Comparison of ENCODE assay signal across 15 cellular contexts in the genomic region with DNA sequence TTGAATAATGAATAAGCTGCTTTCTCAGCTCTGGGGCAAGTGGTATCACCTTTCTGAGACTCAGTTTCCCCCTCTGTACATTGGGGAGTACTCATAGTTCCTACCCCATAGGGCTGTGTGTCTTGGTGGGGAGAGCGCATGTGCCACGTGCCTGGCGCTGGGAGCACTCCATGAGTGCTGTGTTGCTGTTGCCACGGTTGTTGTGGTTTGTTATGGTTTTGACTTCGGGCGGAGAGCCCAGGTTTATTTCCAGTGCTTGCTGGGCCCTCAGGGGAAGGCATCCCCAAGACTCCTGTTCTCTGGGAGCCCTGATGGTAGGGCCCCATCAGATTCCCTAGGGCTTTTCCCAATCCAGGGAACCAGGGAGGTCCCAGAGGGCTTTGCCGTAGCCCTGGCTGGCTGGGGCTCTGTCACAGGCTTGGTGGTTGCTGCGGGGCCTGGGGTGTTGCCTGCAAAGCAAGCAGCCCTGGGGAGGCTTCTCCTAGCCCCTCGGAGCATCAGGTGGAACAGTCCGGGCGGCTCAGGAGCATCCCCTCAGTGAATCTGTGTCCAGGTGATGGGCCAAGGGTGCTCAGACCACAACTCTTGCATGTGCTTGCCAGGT. TPM values are rescaled to one million over a fixed set of nuclear protein-coding genes. Genes with fewer than 3 reads are reported as not detected.
A peak's percentile ranks its signal among the peaks of the same experiment; 100 is the strongest.
DNase-seq lines count a peak whose midpoint lies in the region; ATAC-seq, FAIRE-seq and TF ChIP-seq lines count a peak whose summit lies in the region.
"Had no signal": no experiment of that assay in that cellular context is flagged by ENCODE, and none has a peak within 500 bp of the region (broad histone marks: within the 10 kb centered on the region; RNA-seq: fewer than 3 reads in every experiment).

No MANE protein-coding gene starts in this region.

- H3K79me2 ChIP-seq in PC-9 (ENCODE audit: low read depth) (peaks cover 20% of the 10 kb centered on the region; the same call in 1 of the 2 replicates), endothelial cell of umbilical vein (ENCODE audit: control insufficient read depth, insufficient read depth, low read length) (peaks cover 98% of the 10 kb centered on the region), osteoblast (ENCODE audit: insufficient read depth, low read length) (peaks cover 97% of the 10 kb centered on the region)

- CTCF ChIA-PET in activated CD8-positive, alpha-beta memory T cell treated with anti-CD3 and anti-CD28 coated beads, Interleukin-2, amount 10 ng/mL, durations not matched to agents 7 days and 5 days (lab: Charles Lee) = interaction anchor here (1.0 to 4.3 kb wide), 7 partner anchors 11 to 27 kb away, joined by 3 to 31 read pairs (median 4); a partner anchor contains a TSS
- CTCF ChIA-PET in PC-9 (lab: Charles Lee) = no interaction called here
- CTCF ChIA-PET in endothelial cell of umbilical vein (lab: Charles Lee) = interaction anchor here (1.1 to 3.4 kb wide), 3 partner anchors 11 to 27 kb away, joined by 4 to 30 read pairs (median 7); no protein-coding TSS in a partner anchor

- no peaks in the 10 kb centered on the region for H3K9me1 ChIP-seq in endothelial cell of umbilical vein (replicated peaks; ENCODE audit: control insufficient read depth, extremely low read depth, insufficient read depth, low read length)

- H3K27me3 ChIP-seq in PC-9 (ENCODE audit: insufficient read depth, low read depth) (no peaks in the 10 kb centered on the region), endothelial cell of umbilical vein (ENCODE audit: control insufficient read depth in 2 of 2, insufficient read depth in 2 of 2, low read length in 2 of 2) (no peaks in the 10 kb centered on the region), osteoblast (ENCODE audit: insufficient read depth, low read length) (no peaks in the 10 kb centered on the region)
- H3K27me3 ChIP-seq: dorsolateral prefrontal cortex, gastroesophageal sphincter had no signal

- H3K27me3 Mint-ChIP-seq in activated CD8-positive, alpha-beta memory T cell treated with anti-CD3 and anti-CD28 coated beads, Interleukin-2, amount 10 ng/mL, durations not matched to agents 7 days and 5 days = no peaks in the 10 kb centered on the region

- peak overlapping the region; percentile 68 for H3K4me2 ChIP-seq in PC-9
- no peak overlapping the region for H3K4me2 ChIP-seq in endothelial cell of umbilical vein (ENCODE audit: insufficient read depth, low read length)
- no peak overlapping the region for H3K4me2 ChIP-seq in osteoblast (ENCODE audit: insufficient read depth, low read length)

- peaks cover 16% of the 10 kb centered on the region for H3F3A ChIP-seq in PC-9 (ENCODE audit: insufficient read depth, low read depth)

- H4K20me1 ChIP-seq in PC-9 (ENCODE audit: insufficient read depth) (no peaks in the 10 kb centered on the region), endothelial cell of umbilical vein (replicated peaks; ENCODE audit: control insufficient read depth, extremely low read depth, insufficient read depth, low read length) (peaks cover 3% of the 10 kb centered on the region), osteoblast (ENCODE audit: insufficient read depth, low read length) (peaks cover 70% of the 10 kb centered on the region)

- H3K36me3 ChIP-seq in PC-9 (ENCODE audit: low read depth) = no peaks in the 10 kb centered on the region
- H3K36me3 ChIP-seq in endothelial cell of umbilical vein (ENCODE audit: control insufficient read depth in 2 of 2, extremely low read depth in 1 of 2, insufficient read depth in 2 of 2, low read length in 2 of 2) = peaks cover 10 to 29% of the 10 kb centered on the region in 2 experiments
- peaks cover 40% of the 10 kb centered on the region for H3K36me3 ChIP-seq in osteoblast (ENCODE audit: insufficient read depth, low read length)

- H3K4me3 Mint-ChIP-seq in activated CD8-positive, alpha-beta memory T cell treated with anti-CD3 and anti-CD28 coated beads, Interleukin-2, amount 10 ng/mL, durations not matched to agents 7 days and 5 days = no peak overlapping the region

- H3K27ac ChIP-seq in PC-9 (no peak overlapping the region; the same call in 1 of the 2 replicates), endothelial cell of umbilical vein (ENCODE audit: insufficient read depth, low read depth, low read length) (no peak overlapping the region), osteoblast (ENCODE audit: low read depth, low read length) (peak overlapping the region; percentile 75)

- no peak for ATAC-seq in activated CD8-positive, alpha-beta memory T cell treated with anti-CD3 and anti-CD28 coated beads, Interleukin-2, amount 10 ng/mL, durations not matched to agents 7 days and 5 days
- ATAC-seq in HG03135 (IDR thresholded peaks at IDR 0.05; ENCODE audit: unreplicated experiment) = no peak
- ATAC-seq: gastroesophageal sphincter had no signal

- peak; percentile 17 for TF ChIP-seq POLR2A in endothelial cell of umbilical vein (IDR thresholded peaks at IDR 0.05; ENCODE audit: low read depth, low read length)

- peaks cover 56% of the 10 kb centered on the region for H3K4me1 Mint-ChIP-seq in activated CD8-positive, alpha-beta memory T cell treated with anti-CD3 and anti-CD28 coated beads, Interleukin-2, amount 10 ng/mL, durations not matched to agents 7 days and 5 days

- peaks cover 6% of the 10 kb centered on the region for H3K36me3 Mint-ChIP-seq in activated CD8-positive, alpha-beta memory T cell treated with anti-CD3 and anti-CD28 coated beads, Interleukin-2, amount 10 ng/mL, durations not matched to agents 7 days and 5 days

- H3K4me3 ChIP-seq in PC-9 (no peak overlapping the region), endothelial cell of umbilical vein (replicated peaks in 1 of 3; ENCODE audit: insufficient read depth in 1 of 3, low read depth in 1 of 3, low read length in 3 of 3) (no peak overlapping the region), osteoblast (ENCODE audit: insufficient read depth, low read length) (no peak overlapping the region)
- H3K4me3 ChIP-seq: dorsolateral prefrontal cortex, gastroesophageal sphincter had no signal

- H2AFZ ChIP-seq in PC-9 = no peak overlapping the region
- no peak overlapping the region for H2AFZ ChIP-seq in endothelial cell of umbilical vein (ENCODE audit: low read depth, low read length)
- H2AFZ ChIP-seq in osteoblast (ENCODE audit: low read length) = no peak overlapping the region

- BruUV-seq in PC-9 (replicated peaks; lab: Mats Ljungman, UMichigan) = no TSS peak
- BruUV-seq in endothelial cell of umbilical vein (replicated peaks; lab: Mats Ljungman, UMichigan) = no TSS peak

- H3K9me3 Mint-ChIP-seq in activated CD8-positive, alpha-beta memory T cell treated with anti-CD3 and anti-CD28 coated beads, Interleukin-2, amount 10 ng/mL, durations not matched to agents 7 days and 5 days (ENCODE audit: low read depth) = no peaks in the 10 kb centered on the region

- H3K27ac Mint-ChIP-seq in activated CD8-positive, alpha-beta memory T cell treated with anti-CD3 and anti-CD28 coated beads, Interleukin-2, amount 10 ng/mL, durations not matched to agents 7 days and 5 days = peak overlapping the region; percentile 65

- no peak for DNase-seq in activated CD8-positive, alpha-beta memory T cell treated with anti-CD3 and anti-CD28 coated beads, Interleukin-2, amount 10 ng/mL, durations not matched to agents 7 days and 5 days
- no peak for DNase-seq in activated CD8-positive, alpha-beta memory T cell treated with anti-CD3 and anti-CD28 coated beads, Interleukin-2, amount 50 U/mL, for 48 hours
- DNase-seq in PC-9 (no peak), endothelial cell of umbilical vein (ENCODE audit: low read depth, low spot score) (no peak), osteoblast (ENCODE audit: insufficient read length, low spot score, missing footprints) (peak; percentile 92), amygdala (lab: John Stamatoyannopoulos, UW) (no peak)
- no peak for DNase-seq in central memory CD4-positive, alpha-beta T cell
- DNase-seq: activated CD4-positive, alpha-beta T cell treated with anti-CD3 and anti-CD28 coated beads for 4 hours; dorsolateral prefrontal cortex; NCI-H187 treated with DMSO at 0.1 percent for 48 hours; NK-92 treated with Interleukin-12 subunit alpha and Interleukin-12 subunit beta, amount 100 ng/mL, for 24 hours; nucleus accumbens; stimulated activated CD8-positive, alpha-beta memory T cell treated with anti-CD3 and anti-CD28 coated beads, Interleukin-4, amount 100 ng/mL, for 48 hours had no signal

- no peak overlapping the region for H3K9ac ChIP-seq in endothelial cell of umbilical vein (replicated peaks; ENCODE audit: extremely low read depth, insufficient read depth, low read length)

- dilution Hi-C loops in endothelial cell of umbilical vein (cut with MboI; ENCODE audit: extremely low pct_ligation_motif_present, low sequenced_read_pairs) = no loop called here

- no peaks in the 10 kb centered on the region for H3K9me2 ChIP-seq in PC-9 (ENCODE audit: insufficient read depth)

- H3K9me3 ChIP-seq in PC-9 (ENCODE audit: insufficient read depth, low read depth) (no peaks in the 10 kb centered on the region), endothelial cell of umbilical vein (replicated peaks; ENCODE audit: control insufficient read depth, insufficient read depth, low read length) (no peaks in the 10 kb centered on the region), osteoblast (ENCODE audit: low read depth, low read length) (no peaks in the 10 kb centered on the region)
- H3K9me3 ChIP-seq: gastroesophageal sphincter had no signal

- no peak for TF ChIP-seq CTCF in PC-9 (conservative IDR thresholded peaks at IDR 0.05)
- no peak for TF ChIP-seq CTCF in endothelial cell of umbilical vein (IDR thresholded peaks at IDR 0.05; ENCODE audit: extremely low read depth in 1 of 2, insufficient read depth in 1 of 2, low read depth in 1 of 2, low read length in 2 of 2)
- TF ChIP-seq CTCF in osteoblast (IDR thresholded peaks at IDR 0.05; ENCODE audit: extremely low read depth, low read depth, low read length) = no peak

- intact Hi-C loops in PC-9 (cut with micrococcal nuclease; ENCODE audit: unreplicated experiment) = no loop called here
- intact Hi-C loops in endothelial cell of umbilical vein (cut with micrococcal nuclease) = no loop called here

- POLR2A ChIA-PET in PC-9 (lab: Charles Lee; ENCODE audit: unreplicated experiment) = no interaction called here
- POLR2A ChIA-PET in endothelial cell of umbilical vein (lab: Charles Lee) = no interaction called here

- H3K4me1 ChIP-seq in PC-9 (replicated peaks; ENCODE audit: insufficient read depth) (peaks cover 29% of the 10 kb centered on the region), endothelial cell of umbilical vein (ENCODE audit: control insufficient read depth, extremely low read depth, insufficient read depth, low read length) (peaks cover 52% of the 10 kb centered on the region), osteoblast (ENCODE audit: insufficient read depth, low read length) (peaks cover 34% of the 10 kb centered on the region)

- no peak for FAIRE-seq in endothelial cell of umbilical vein (lab: Jason Lieb, UNC)

RNA-seq across cellular contexts. Expression of a gene that starts 18.6 kb away (rescaled TPM):
- total RNA-seq in activated CD8-positive, alpha-beta memory T cell treated with anti-CD3 and anti-CD28 coated beads, Interleukin-2, amount 10 ng/mL, durations not matched to agents 7 days and 5 days = 10 to 100 TPM; 24.9 to 51.3 TPM
- total RNA-seq in PC-9 (2021) (4.8 and 6.5 TPM in 2 replicates), endothelial cell of umbilical vein (97.9 and 111 TPM in 2 replicates), osteoblast (32.4 and 51.4 TPM in 2 replicates)
- polyA plus RNA-seq in endothelial cell of umbilical vein = 63.1 and 69.7 TPM in 2 replicates
- polyA plus RNA-seq in endothelial cell of umbilical vein (2011; cell fraction: cytosol; rRNA removed) = 74.6 and 75.9 TPM in 2 replicates
- polyA plus RNA-seq in endothelial cell of umbilical vein (2011; cell fraction: nucleus; rRNA removed) = 53.9 and 63.7 TPM in 2 replicates
- 51.2 and 67.6 TPM in 2 replicates for polyA plus RNA-seq in endothelial cell of umbilical vein (2012)
- 59.8 and 60.1 TPM in 2 replicates for polyA minus RNA-seq in endothelial cell of umbilical vein
- 3.2 TPM for polyA minus RNA-seq in endothelial cell of umbilical vein (2011; cell fraction: cytosol; rRNA and poly(A)+ RNA removed)
- polyA minus RNA-seq in endothelial cell of umbilical vein (2011; cell fraction: nucleus; rRNA and poly(A)+ RNA removed) = 27.6 and 29.2 TPM in 2 replicates

RNA-seq across cellular contexts. Expression of a gene that starts 55.4 kb away (rescaled TPM):
- 1 to 10 TPM; 2.8 to 3.4 TPM for total RNA-seq in activated CD8-positive, alpha-beta memory T cell treated with anti-CD3 and anti-CD28 coated beads, Interleukin-2, amount 10 ng/mL, durations not matched to agents 7 days and 5 days
- total RNA-seq in PC-9 (2021) (26.2 and 28.5 TPM in 2 replicates), endothelial cell of umbilical vein (12.9 and 20.0 TPM in 2 replicates), osteoblast (8.3 and 9.1 TPM in 2 replicates)
- polyA plus RNA-seq in endothelial cell of umbilical vein = 10.6 and 12.8 TPM in 2 replicates
- polyA plus RNA-seq in endothelial cell of umbilical vein (2011; cell fraction: cytosol; rRNA removed) = 7.5 and 11.3 TPM in 2 replicates
- polyA plus RNA-seq in endothelial cell of umbilical vein (2011; cell fraction: nucleus; rRNA removed) = 10.4 and 13.9 TPM in 2 replicates
- polyA plus RNA-seq in endothelial cell of umbilical vein (2012) = 12.6 and 16.8 TPM in 2 replicates
- polyA minus RNA-seq in endothelial cell of umbilical vein = 4.4 and 6.7 TPM in 2 replicates
- polyA minus RNA-seq in endothelial cell of umbilical vein (2011; cell fraction: cytosol; rRNA and poly(A)+ RNA removed) = 1.8 TPM
- polyA minus RNA-seq in endothelial cell of umbilical vein (2011; cell fraction: nucleus; rRNA and poly(A)+ RNA removed) = 2.5 and 6.5 TPM in 2 replicates
